Comparison of ENCODE assay signal across 2 cellular contexts in the genomic region with DNA sequence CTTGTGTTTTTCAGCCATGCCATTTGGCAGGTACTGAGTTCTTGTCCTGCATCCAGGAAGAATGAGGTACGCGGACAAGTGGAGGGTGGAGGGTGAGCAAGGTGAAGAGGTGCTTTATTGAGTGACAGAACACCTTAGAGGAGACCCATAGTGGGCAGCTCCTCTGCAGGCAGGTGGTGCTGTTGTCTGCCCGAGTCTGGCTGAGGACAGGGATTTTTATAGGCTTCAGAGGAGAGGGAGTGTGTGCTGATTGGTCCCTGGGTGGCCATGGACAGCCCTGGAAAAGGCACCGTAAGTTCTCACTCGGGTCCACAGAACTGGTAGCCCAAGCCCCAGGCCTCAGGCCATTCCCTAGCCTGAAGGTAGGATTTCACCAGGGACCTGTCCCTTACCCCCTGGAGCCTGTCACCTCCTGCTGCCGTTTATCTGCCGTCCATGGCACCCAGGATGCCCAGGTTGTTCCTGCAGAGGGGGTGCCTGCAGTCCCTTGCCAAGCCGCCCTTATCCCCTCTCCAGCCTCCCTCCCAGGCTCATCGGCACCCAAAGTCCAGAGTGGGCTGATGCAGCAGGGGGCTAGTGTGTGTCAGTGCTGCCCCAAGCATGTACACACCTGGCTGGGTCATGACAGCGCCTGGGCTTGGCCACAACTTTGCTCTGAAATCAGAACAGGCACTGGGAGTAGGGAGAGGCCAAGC.
A peak's percentile ranks its signal among the peaks of the same experiment; 100 is the strongest.
TF ChIP-seq lines count a peak whose summit lies in the region.

No MANE protein-coding gene starts in this region.

TF ChIP-seq in GM12878, 131 proteins besides CTCF, POLR2A, EP300 and RAD21:
- TF ChIP-seq SMC3 (IDR thresholded peaks at IDR 0.05; ENCODE audit: borderline replicate concordance, low read length) (peak; percentile 34; the same call in 1 of the 2 replicates), MLLT1 (IDR thresholded peaks at IDR 0.05) (no peak)
TF ChIP-seq in GM12878: peak in this region for 1.

TF ChIP-seq in HepG2, 621 proteins besides CTCF, POLR2A, EP300 and RAD21:
- TF ChIP-seq ZNF749 (CRISPR knock-in tag; IDR thresholded peaks at IDR 0.05; ENCODE audit: borderline replicate concordance) (no peak), TMF1 (CRISPR knock-in tag; IDR thresholded peaks at IDR 0.05; ENCODE audit: low read depth) (no peak), LCORL (IDR thresholded peaks at IDR 0.05) (no peak), LCORL (CRISPR knock-in tag; IDR thresholded peaks at IDR 0.05) (no peak), NAIF1 (CRISPR knock-in tag; IDR thresholded peaks at IDR 0.05; ENCODE audit: borderline replicate concordance) (no peak), ZNF556 (CRISPR knock-in tag; IDR thresholded peaks at IDR 0.05; ENCODE audit: borderline replicate concordance) (no peak), ZBTB3 (CRISPR knock-in tag; IDR thresholded peaks at IDR 0.05; ENCODE audit: borderline replicate concordance, low read depth) (no peak), SOX6 (IDR thresholded peaks at IDR 0.05) (no peak), SOX6 (CRISPR knock-in tag; IDR thresholded peaks at IDR 0.05) (no peak), ZNF260 (CRISPR knock-in tag; IDR thresholded peaks at IDR 0.05; ENCODE audit: borderline replicate concordance, low read depth) (no peak), ZNF883 (CRISPR knock-in tag; IDR thresholded peaks at IDR 0.05; ENCODE audit: not compliant biosample characterization) (no peak), CCAR2 (optimal IDR thresholded peaks at IDR 0.05; ENCODE audit: low read depth, low read length) (no peak), E2F1 (CRISPR knock-in tag; IDR thresholded peaks at IDR 0.05) (no peak), NFYB (CRISPR knock-in tag; IDR thresholded peaks at IDR 0.05) (no peak), ZFP37 (CRISPR knock-in tag; IDR thresholded peaks at IDR 0.05; ENCODE audit: borderline replicate concordance) (no peak), JUNB (CRISPR knock-in tag; IDR thresholded peaks at IDR 0.05; ENCODE audit: borderline replicate concordance) (no peak), KDM1A (CRISPR knock-in tag; IDR thresholded peaks at IDR 0.05) (no peak), MTA1 (CRISPR knock-in tag; IDR thresholded peaks at IDR 0.05; ENCODE audit: borderline replicate concordance) (no peak), PHF21A (CRISPR knock-in tag; IDR thresholded peaks at IDR 0.05) (no peak)
- TF ChIP-seq, protein P1, sequence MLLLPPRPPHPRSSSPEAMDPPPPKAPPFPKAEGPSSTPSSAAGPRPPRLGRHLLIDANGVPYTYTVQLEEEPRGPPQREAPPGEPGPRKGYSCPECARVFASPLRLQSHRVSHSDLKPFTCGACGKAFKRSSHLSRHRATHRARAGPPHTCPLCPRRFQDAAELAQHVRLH (CRISPR knock-in tag; IDR thresholded peaks at IDR 0.05; ENCODE audit: borderline replicate concordance, low read depth): no peak
- TF ChIP-seq, protein P2, sequence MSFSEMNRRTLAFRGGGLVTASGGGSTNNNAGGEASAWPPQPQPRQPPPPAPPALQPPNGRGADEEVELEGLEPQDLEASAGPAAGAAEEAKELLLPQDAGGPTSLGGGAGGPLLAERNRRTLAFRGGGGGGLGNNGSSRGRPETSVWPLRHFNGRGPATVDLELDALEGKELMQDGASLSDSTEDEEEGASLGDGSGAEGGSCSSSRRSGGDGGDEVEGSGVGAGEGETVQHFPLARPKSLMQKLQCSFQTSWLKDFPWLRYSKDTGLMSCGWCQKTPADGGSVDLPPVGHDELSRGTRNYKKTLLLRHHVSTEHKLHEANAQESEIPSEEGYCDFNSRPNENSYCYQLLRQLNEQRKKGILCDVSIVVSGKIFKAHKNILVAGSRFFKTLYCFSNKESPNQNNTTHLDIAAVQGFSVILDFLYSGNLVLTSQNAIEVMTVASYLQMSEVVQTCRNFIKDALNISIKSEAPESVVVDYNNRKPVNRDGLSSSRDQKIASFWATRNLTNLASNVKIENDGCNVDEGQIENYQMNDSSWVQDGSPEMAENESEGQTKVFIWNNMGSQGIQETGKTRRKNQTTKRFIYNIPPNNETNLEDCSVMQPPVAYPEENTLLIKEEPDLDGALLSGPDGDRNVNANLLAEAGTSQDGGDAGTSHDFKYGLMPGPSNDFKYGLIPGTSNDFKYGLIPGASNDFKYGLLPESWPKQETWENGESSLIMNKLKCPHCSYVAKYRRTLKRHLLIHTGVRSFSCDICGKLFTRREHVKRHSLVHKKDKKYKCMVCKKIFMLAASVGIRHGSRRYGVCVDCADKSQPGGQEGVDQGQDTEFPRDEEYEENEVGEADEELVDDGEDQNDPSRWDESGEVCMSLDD (CRISPR knock-in tag; IDR thresholded peaks at IDR 0.05; ENCODE audit: borderline replicate concordance): no peak
